Comparison of ENCODE assay signal across 32 cellular contexts in the genomic region with DNA sequence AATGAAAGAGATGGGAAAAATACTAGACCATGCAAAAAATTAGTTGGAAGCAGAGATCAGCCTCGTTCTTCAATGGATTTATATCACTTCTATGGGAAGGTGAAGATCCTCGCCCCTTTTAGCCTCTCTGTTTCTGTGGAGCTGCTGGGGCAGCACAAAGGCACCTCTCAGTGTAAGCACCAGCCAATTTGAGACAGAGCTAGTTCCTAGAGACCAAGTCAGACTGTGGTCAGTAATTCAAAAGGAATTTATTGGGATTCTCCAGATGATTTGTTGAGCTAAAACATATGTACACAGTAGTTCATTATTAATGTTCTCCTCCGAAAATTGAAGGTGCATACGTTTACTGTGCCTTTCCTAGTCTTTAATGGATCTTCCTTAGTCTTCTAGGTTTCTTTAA. TPM values are rescaled to one million over a fixed set of nuclear protein-coding genes. Genes with fewer than 3 reads are reported as not detected.
DNase-seq lines count a peak whose midpoint lies in the region; ATAC-seq, FAIRE-seq and TF ChIP-seq lines count a peak whose summit lies in the region.
"Had no signal": no experiment of that assay in that cellular context is flagged by ENCODE, and none has a peak within 500 bp of the region (broad histone marks: within the 10 kb centered on the region; RNA-seq: fewer than 3 reads in every experiment).

No MANE protein-coding gene starts in this region.

- TF ChIP-seq POLR2A in breast epithelium (IDR thresholded peaks at IDR 0.05) (no peak), GM12892 (IDR thresholded peaks at IDR 0.05; ENCODE audit: low read depth, low read length) (no peak)

- H3K27ac ChIP-seq in mammary epithelial cell (ENCODE audit: insufficient read depth, low read depth, low read length) (no peak overlapping the region), breast epithelium (no peak overlapping the region), coronary artery (no peak overlapping the region)
- H3K27ac ChIP-seq: 22Rv1; BLaER1 treated with 17β-estradiol and CSF1 and Interleukin-3, amounts not matched to agents 10 nM and 100 nM; HL-60; PC-9; SJSA1 had no signal

- BruUV-seq in mammary epithelial cell (replicated peaks; lab: Mats Ljungman, UMichigan): no TSS peak

- peaks cover 2% of the 10 kb centered on the region for H3K27me3 ChIP-seq in mammary epithelial cell (ENCODE audit: insufficient read depth, low read length)
- H3K27me3 ChIP-seq in breast epithelium: no peaks in the 10 kb centered on the region
- H3K27me3 ChIP-seq: BLaER1 treated with 17β-estradiol and CSF1 and Interleukin-3, amounts not matched to agents 10 nM and 100 nM; SJSA1 had no signal

- H3K4me1 ChIP-seq in mammary epithelial cell (ENCODE audit: insufficient read depth, low read length) (no peaks in the 10 kb centered on the region), breast epithelium (no peaks in the 10 kb centered on the region)
- H3K4me1 ChIP-seq: SJSA1 had no signal

- H3K36me3 ChIP-seq in mammary epithelial cell (ENCODE audit: insufficient read depth, low read length) (no peaks in the 10 kb centered on the region), breast epithelium (no peaks in the 10 kb centered on the region)
- H3K36me3 ChIP-seq: BLaER1 treated with 17β-estradiol and CSF1 and Interleukin-3, amounts not matched to agents 10 nM and 100 nM; SJSA1 had no signal

- H2AFZ ChIP-seq in mammary epithelial cell (ENCODE audit: low read depth, low read length): no peak overlapping the region
- H2AFZ ChIP-seq: PC-9 had no signal

- H3K4me3 ChIP-seq in mammary epithelial cell (replicated peaks in 1 of 3; ENCODE audit: insufficient read depth in 1 of 3, low read depth in 2 of 3, low read length in 3 of 3) (no peak overlapping the region), breast epithelium (no peak overlapping the region), fibroblast of mammary gland (ENCODE audit: control insufficient read depth, low read depth, low read length) (no peak overlapping the region), coronary artery (no peak overlapping the region)
- H3K4me3 ChIP-seq: BLaER1 treated with 17β-estradiol and CSF1 and Interleukin-3, amounts not matched to agents 10 nM and 100 nM; PC-9; SJSA1 had no signal

- H3K36me3 Mint-ChIP-seq in HFFc6 (ENCODE audit: low read depth): no peaks in the 10 kb centered on the region
- H3K36me3 Mint-ChIP-seq: T-cell had no signal

- H3K4me1 Mint-ChIP-seq in HFFc6 (ENCODE audit: low read depth): peaks cover 16% of the 10 kb centered on the region
- H3K4me1 Mint-ChIP-seq: T-cell had no signal

- FAIRE-seq in GM12892 (lab: Jason Lieb, UNC): no peak
- FAIRE-seq: GM18507, HepG2 had no signal

- H3K27ac Mint-ChIP-seq in HFFc6: no peak overlapping the region
- H3K27ac Mint-ChIP-seq: CD4-positive, alpha-beta T cell; T-cell had no signal

- ATAC-seq in HG03457 (IDR thresholded peaks at IDR 0.05; ENCODE audit: unreplicated experiment): no peak
- ATAC-seq: HepG2, T-cell had no signal

- peak overlapping the region; percentile 50 for H3K4me3 Mint-ChIP-seq in HFFc6
- H3K4me3 Mint-ChIP-seq: CD4-positive, alpha-beta T cell; T-cell had no signal

- CTCF ChIA-PET in mammary epithelial cell (lab: Charles Lee; ENCODE audit: low non-redundant PET): no interaction called here

- DNase-seq in mammary epithelial cell (peak; percentile 8), breast epithelium (ENCODE audit: low spot score in 2 of 2) (no peak), HFFc6 (peak; percentile 25), fibroblast of mammary gland (ENCODE audit: low read depth) (peak; percentile 6), coronary artery (ENCODE audit: low spot score) (no peak), glomerular visceral epithelial cell (ENCODE audit: extremely low spot score) (no peak), GM12892 (ENCODE audit: insufficient read length) (no peak)
- DNase-seq: ACHN; CD4-positive, alpha-beta T cell; COR-L47; DMS79 treated with DMSO at 0.1 percent for 48 hours; H7; Karpas-422; MV-4-11; NCI-H1105 treated with DMSO at 0.1 percent for 48 hours; NCI-H146; NCI-H1930; NCI-H2107; NCI-H524; NCI-H748 treated with DMSO at 0.1 percent for 48 hours; PC-9; Right ventricle myocardium superior; RPMI8226; T-cell had no signal

- TF ChIP-seq CTCF in mammary epithelial cell (conservative IDR thresholded peaks at IDR 0.05 in 1 of 2, IDR thresholded peaks at IDR 0.05 in 1 of 2; ENCODE audit: extremely low read depth in 1 of 2, insufficient read depth in 1 of 2, low read depth in 1 of 2, low read length in 2 of 2): no peak
- no peak for TF ChIP-seq CTCF in breast epithelium (IDR thresholded peaks at IDR 0.05)
- TF ChIP-seq CTCF in HFFc6 (IDR thresholded peaks at IDR 0.05): no peak
- no peak for TF ChIP-seq CTCF in fibroblast of mammary gland (conservative IDR thresholded peaks at IDR 0.05; ENCODE audit: control insufficient read depth, insufficient read depth, low read depth, low read length)
- TF ChIP-seq CTCF in coronary artery (IDR thresholded peaks at IDR 0.05): no peak

- no peak overlapping the region for H3K9ac ChIP-seq in mammary epithelial cell (ENCODE audit: insufficient read depth, low read length)
- H3K9ac ChIP-seq: BLaER1 treated with 17β-estradiol and CSF1 and Interleukin-3, amounts not matched to agents 10 nM and 100 nM had no signal

- dilution Hi-C loops in mammary epithelial cell (cut with HindIII; ENCODE audit: low sequenced_read_pairs): no loop called here

- H3K9me3 Mint-ChIP-seq in HFFc6: no peaks in the 10 kb centered on the region; the same call in 1 of the 2 replicates
- H3K9me3 Mint-ChIP-seq: CD4-positive, alpha-beta T cell; T-cell had no signal

- no peaks in the 10 kb centered on the region for H4K20me1 ChIP-seq in mammary epithelial cell (ENCODE audit: insufficient read depth, low read length)
- H4K20me1 ChIP-seq: BLaER1 treated with 17β-estradiol and CSF1 and Interleukin-3, amounts not matched to agents 10 nM and 100 nM had no signal

- in situ Hi-C loops in mammary epithelial cell (cut with MboI; ENCODE audit: low sequenced_read_pairs in 2 of 2): no loop called here

- H3K4me2 ChIP-seq in mammary epithelial cell (ENCODE audit: insufficient read depth, low read depth, low read length): no peak overlapping the region
- H3K4me2 ChIP-seq: BLaER1 treated with 17β-estradiol and CSF1 and Interleukin-3, amounts not matched to agents 10 nM and 100 nM; PC-9 had no signal

- H3K27me3 Mint-ChIP-seq in HFFc6 (ENCODE audit: insufficient read depth): peaks cover 3% of the 10 kb centered on the region; the same call in 1 of the 2 replicates

- H3K9me3 ChIP-seq in mammary epithelial cell (replicated peaks; ENCODE audit: insufficient read depth, low read length) (no peaks in the 10 kb centered on the region), breast epithelium (no peaks in the 10 kb centered on the region)
- H3K9me3 ChIP-seq: SJSA1 had no signal

- WGBS in mammary epithelial cell (ENCODE audit: low coverage, missing lambda C conversion rate): 41% methylated on average over 4 of the region's 4 CpGs

- H3K79me2 ChIP-seq in mammary epithelial cell (ENCODE audit: insufficient read depth, low read length): no peaks in the 10 kb centered on the region

- intact Hi-C loops in mammary epithelial cell (cut with micrococcal nuclease): no loop called here
- intact Hi-C loops in breast epithelium (cut with DNase I; ENCODE audit: low total_unique reads): no loop called here

RNA-seq across cellular contexts. Expression of gene SCGN, which starts 42.4 kb away (rescaled TPM):
- total RNA-seq in mammary epithelial cell: not detected
- polyA plus RNA-seq in mammary epithelial cell: not detected
- not detected for polyA minus RNA-seq in mammary epithelial cell
- under 1 TPM in 2 of 3 donors, not detected in 1; 0.59 to 0.80 TPM for total RNA-seq in breast epithelium
- total RNA-seq in HFFc6 (2021; fragmentation: NEBNext Ultra II Directional; extraction: Animal tissue kit (Norgen Biotek cat#: 25700)): not detected
- not detected for polyA plus RNA-seq in GM12892 (2012; ENCODE audit: missing spikeins)
- total RNA-seq: CD4-positive, alpha-beta T cell; H7; HT1080; PC-9; SJSA1; T-cell had no signal

Comparison
In these comparisons a context has a peak if more than half of its experiments do, and no peak if none do; other contexts are left out.
1. DNase-seq: peak in mammary epithelial cell (single experiment), HFFc6 (single experiment) and fibroblast of mammary gland (single experiment); none in breast epithelium (0 of 2), coronary artery (single experiment), glomerular visceral epithelial cell (single experiment) and GM12892 (single experiment).